In genomic region chr14:54001189-54001878, GRCh38 we compare ENCODE assay signal across 1 cellular context.
TF ChIP-seq lines count a peak whose summit lies in the region.

No MANE protein-coding gene starts in this region.

TF ChIP-seq in SK-N-SH, 30 proteins besides CTCF, POLR2A, EP300 and RAD21 (continued from another document):
- TF ChIP-seq FOXM1 (IDR thresholded peaks at IDR 0.05; ENCODE audit: low read depth) (no peak), PBX3 (IDR thresholded peaks at IDR 0.05) (no peak), EZH2phosphoT487 (IDR thresholded peaks at IDR 0.05; ENCODE audit: borderline replicate concordance, low read depth) (no peak), RCOR1 (IDR thresholded peaks at IDR 0.05; ENCODE audit: low read length) (no peak), SMC3 (IDR thresholded peaks at IDR 0.05; ENCODE audit: low read depth, low read length) (no peak), NFIC (IDR thresholded peaks at IDR 0.05; ENCODE audit: borderline replicate concordance) (no peak)
